19 cellular contexts compared by ENCODE assay signal in genomic region chr6:50098306-50098705, GRCh38. TPM values are rescaled to one million over a fixed set of nuclear protein-coding genes. Genes with fewer than 3 reads are reported as not detected.
DNase-seq lines count a peak whose midpoint lies in the region; ATAC-seq and TF ChIP-seq lines count a peak whose summit lies in the region.
"Had no signal": no experiment of that assay in that cellular context is flagged by ENCODE, and none has a peak within 500 bp of the region (broad histone marks: within the 10 kb centered on the region; RNA-seq: fewer than 3 reads in every experiment).

No MANE protein-coding gene starts in this region.

- no peak overlapping the region for H4K5ac ChIP-seq in mesendoderm (ENCODE audit: low read length)

- no peak overlapping the region for H3K27ac Mint-ChIP-seq in GM23338
- H3K27ac Mint-ChIP-seq: CD4-positive, CD25-positive, alpha-beta regulatory T cell; CD8-positive, alpha-beta memory T cell; HFFc6 had no signal

- H3K9me3 Mint-ChIP-seq in GM23338, result no peaks in the 10 kb centered on the region

- no peak overlapping the region for H2BK5ac ChIP-seq in mesendoderm (ENCODE audit: low read length)

- H3K79me1 ChIP-seq in mesendoderm (ENCODE audit: low read length), result no peaks in the 10 kb centered on the region

- no peak for ATAC-seq in GM23338
- ATAC-seq in HG03520 (IDR thresholded peaks at IDR 0.05; ENCODE audit: unreplicated experiment), result no peak
- ATAC-seq in esophagus mucosa, result no peak
- no peak for ATAC-seq in GM19397 (IDR thresholded peaks at IDR 0.05; ENCODE audit: unreplicated experiment)
- ATAC-seq: HCT116, K562 had no signal

- no peak overlapping the region for H3K23ac ChIP-seq in mesendoderm (ENCODE audit: low read length)

- H3K4me1 Mint-ChIP-seq in GM23338, result no peaks in the 10 kb centered on the region; the same call in 2 of the 3 replicates
- H3K4me1 Mint-ChIP-seq: CD4-positive, CD25-positive, alpha-beta regulatory T cell; CD8-positive, alpha-beta memory T cell had no signal

- H3K18ac ChIP-seq in mesendoderm (ENCODE audit: low read length), result no peak overlapping the region

- H2AFZ ChIP-seq in GM23338, result peak overlapping the region; percentile 45; the same call in 1 of the 2 replicates

- H4K20me1 ChIP-seq in GM23338 (replicated peaks; ENCODE audit: insufficient read depth), result no peaks in the 10 kb centered on the region

- no peak overlapping the region for H3K27ac ChIP-seq in GM23338 (ENCODE audit: low read depth)
- no peak overlapping the region for H3K27ac ChIP-seq in mesendoderm (ENCODE audit: low read depth, low read length)

- no peaks in the 10 kb centered on the region for H3K4me1 ChIP-seq in GM23338 (ENCODE audit: insufficient read depth)
- H3K4me1 ChIP-seq in mesendoderm (ENCODE audit: control insufficient read depth, low read depth, low read length), result no peaks in the 10 kb centered on the region
- H3K4me1 ChIP-seq: BE2C had no signal

- no peaks in the 10 kb centered on the region for H3K36me3 ChIP-seq in GM23338 (ENCODE audit: insufficient read depth)
- no peaks in the 10 kb centered on the region for H3K36me3 ChIP-seq in mesendoderm (ENCODE audit: control insufficient read depth, insufficient read depth, low read length)
- H3K36me3 ChIP-seq: BE2C had no signal

- H3K4me3 Mint-ChIP-seq in GM23338, result no peak overlapping the region
- H3K4me3 Mint-ChIP-seq: CD4-positive, CD25-positive, alpha-beta regulatory T cell; CD8-positive, alpha-beta memory T cell; HFFc6 had no signal

- no peaks in the 10 kb centered on the region; the same call in 1 of the 2 replicates for H3K9me2 ChIP-seq in GM23338 (ENCODE audit: insufficient read depth)

- no peak overlapping the region for H4K8ac ChIP-seq in mesendoderm (ENCODE audit: low read depth, low read length)

- no CpG with 5 or more reads among the region's 2 CpGs for WGBS in mesendoderm (ENCODE audit: extremely low coverage, insufficient coverage, low lambda C conversion rate)

- H3K79me2 ChIP-seq in GM23338 (replicated peaks; ENCODE audit: insufficient read depth) (no peaks in the 10 kb centered on the region), mesendoderm (ENCODE audit: control insufficient read depth, insufficient read depth, low read length) (no peaks in the 10 kb centered on the region)

- no peak for TF ChIP-seq CTCF in GM23338 (conservative IDR thresholded peaks at IDR 0.05; ENCODE audit: low read depth in 2 of 2)

- no peak overlapping the region for H2BK15ac ChIP-seq in mesendoderm (replicated peaks; ENCODE audit: low read depth)

- no peak overlapping the region for H3K4me2 ChIP-seq in GM23338
- H3K4me2 ChIP-seq in mesendoderm (ENCODE audit: low read length), result no peak overlapping the region

- no peaks in the 10 kb centered on the region for H3F3A ChIP-seq in GM23338 (replicated peaks; ENCODE audit: low read depth)

- no peak overlapping the region for H2AK5ac ChIP-seq in mesendoderm (ENCODE audit: low read length)

- no peaks in the 10 kb centered on the region for H3K27me3 Mint-ChIP-seq in GM23338 (ENCODE audit: insufficient read depth, low read depth, poor library complexity)
- H3K27me3 Mint-ChIP-seq: CD4-positive, CD25-positive, alpha-beta regulatory T cell; CD8-positive, alpha-beta memory T cell had no signal

- H3K4me3 ChIP-seq in GM23338 (no peak overlapping the region), mesendoderm (ENCODE audit: low read length) (no peak overlapping the region)
- H3K4me3 ChIP-seq: K562 had no signal

- no peak overlapping the region for H3K4ac ChIP-seq in mesendoderm (ENCODE audit: low read depth, low read length)

- no peak overlapping the region for H2BK120ac ChIP-seq in mesendoderm (ENCODE audit: low read depth, low read length)

- H3K9ac ChIP-seq in mesendoderm (ENCODE audit: low read length), result no peak overlapping the region

- H3K36me3 Mint-ChIP-seq in GM23338 (ENCODE audit: low read depth), result no peaks in the 10 kb centered on the region
- H3K36me3 Mint-ChIP-seq: CD4-positive, CD25-positive, alpha-beta regulatory T cell; CD8-positive, alpha-beta memory T cell had no signal

- DNase-seq in GM23338 (ENCODE audit: low spot score), result no peak
- DNase-seq in NCI-H226, result peak; percentile 56
- peak; percentile 44 for DNase-seq in mesendoderm
- no peak for DNase-seq in COR-L47 (lab: John Stamatoyannopoulos, UW)
- DNase-seq: ACHN; BE2C; C1 segment of cervical spinal cord; Caco-2; CD4-positive, CD25-positive, alpha-beta regulatory T cell; CD8-positive, alpha-beta memory T cell; GDM1; HFFc6; IMR-90 had no signal

- H3K27me3 ChIP-seq in GM23338 (ENCODE audit: insufficient read depth) (no peaks in the 10 kb centered on the region), mesendoderm (ENCODE audit: insufficient read depth, low read length, poor library complexity) (no peaks in the 10 kb centered on the region)

- H3K56ac ChIP-seq in mesendoderm (ENCODE audit: low read length), result no peak overlapping the region

TF ChIP-seq in GM23338, 12 proteins besides CTCF, POLR2A, EP300 and RAD21 (continues in another document):
- TF ChIP-seq, protein P1, sequence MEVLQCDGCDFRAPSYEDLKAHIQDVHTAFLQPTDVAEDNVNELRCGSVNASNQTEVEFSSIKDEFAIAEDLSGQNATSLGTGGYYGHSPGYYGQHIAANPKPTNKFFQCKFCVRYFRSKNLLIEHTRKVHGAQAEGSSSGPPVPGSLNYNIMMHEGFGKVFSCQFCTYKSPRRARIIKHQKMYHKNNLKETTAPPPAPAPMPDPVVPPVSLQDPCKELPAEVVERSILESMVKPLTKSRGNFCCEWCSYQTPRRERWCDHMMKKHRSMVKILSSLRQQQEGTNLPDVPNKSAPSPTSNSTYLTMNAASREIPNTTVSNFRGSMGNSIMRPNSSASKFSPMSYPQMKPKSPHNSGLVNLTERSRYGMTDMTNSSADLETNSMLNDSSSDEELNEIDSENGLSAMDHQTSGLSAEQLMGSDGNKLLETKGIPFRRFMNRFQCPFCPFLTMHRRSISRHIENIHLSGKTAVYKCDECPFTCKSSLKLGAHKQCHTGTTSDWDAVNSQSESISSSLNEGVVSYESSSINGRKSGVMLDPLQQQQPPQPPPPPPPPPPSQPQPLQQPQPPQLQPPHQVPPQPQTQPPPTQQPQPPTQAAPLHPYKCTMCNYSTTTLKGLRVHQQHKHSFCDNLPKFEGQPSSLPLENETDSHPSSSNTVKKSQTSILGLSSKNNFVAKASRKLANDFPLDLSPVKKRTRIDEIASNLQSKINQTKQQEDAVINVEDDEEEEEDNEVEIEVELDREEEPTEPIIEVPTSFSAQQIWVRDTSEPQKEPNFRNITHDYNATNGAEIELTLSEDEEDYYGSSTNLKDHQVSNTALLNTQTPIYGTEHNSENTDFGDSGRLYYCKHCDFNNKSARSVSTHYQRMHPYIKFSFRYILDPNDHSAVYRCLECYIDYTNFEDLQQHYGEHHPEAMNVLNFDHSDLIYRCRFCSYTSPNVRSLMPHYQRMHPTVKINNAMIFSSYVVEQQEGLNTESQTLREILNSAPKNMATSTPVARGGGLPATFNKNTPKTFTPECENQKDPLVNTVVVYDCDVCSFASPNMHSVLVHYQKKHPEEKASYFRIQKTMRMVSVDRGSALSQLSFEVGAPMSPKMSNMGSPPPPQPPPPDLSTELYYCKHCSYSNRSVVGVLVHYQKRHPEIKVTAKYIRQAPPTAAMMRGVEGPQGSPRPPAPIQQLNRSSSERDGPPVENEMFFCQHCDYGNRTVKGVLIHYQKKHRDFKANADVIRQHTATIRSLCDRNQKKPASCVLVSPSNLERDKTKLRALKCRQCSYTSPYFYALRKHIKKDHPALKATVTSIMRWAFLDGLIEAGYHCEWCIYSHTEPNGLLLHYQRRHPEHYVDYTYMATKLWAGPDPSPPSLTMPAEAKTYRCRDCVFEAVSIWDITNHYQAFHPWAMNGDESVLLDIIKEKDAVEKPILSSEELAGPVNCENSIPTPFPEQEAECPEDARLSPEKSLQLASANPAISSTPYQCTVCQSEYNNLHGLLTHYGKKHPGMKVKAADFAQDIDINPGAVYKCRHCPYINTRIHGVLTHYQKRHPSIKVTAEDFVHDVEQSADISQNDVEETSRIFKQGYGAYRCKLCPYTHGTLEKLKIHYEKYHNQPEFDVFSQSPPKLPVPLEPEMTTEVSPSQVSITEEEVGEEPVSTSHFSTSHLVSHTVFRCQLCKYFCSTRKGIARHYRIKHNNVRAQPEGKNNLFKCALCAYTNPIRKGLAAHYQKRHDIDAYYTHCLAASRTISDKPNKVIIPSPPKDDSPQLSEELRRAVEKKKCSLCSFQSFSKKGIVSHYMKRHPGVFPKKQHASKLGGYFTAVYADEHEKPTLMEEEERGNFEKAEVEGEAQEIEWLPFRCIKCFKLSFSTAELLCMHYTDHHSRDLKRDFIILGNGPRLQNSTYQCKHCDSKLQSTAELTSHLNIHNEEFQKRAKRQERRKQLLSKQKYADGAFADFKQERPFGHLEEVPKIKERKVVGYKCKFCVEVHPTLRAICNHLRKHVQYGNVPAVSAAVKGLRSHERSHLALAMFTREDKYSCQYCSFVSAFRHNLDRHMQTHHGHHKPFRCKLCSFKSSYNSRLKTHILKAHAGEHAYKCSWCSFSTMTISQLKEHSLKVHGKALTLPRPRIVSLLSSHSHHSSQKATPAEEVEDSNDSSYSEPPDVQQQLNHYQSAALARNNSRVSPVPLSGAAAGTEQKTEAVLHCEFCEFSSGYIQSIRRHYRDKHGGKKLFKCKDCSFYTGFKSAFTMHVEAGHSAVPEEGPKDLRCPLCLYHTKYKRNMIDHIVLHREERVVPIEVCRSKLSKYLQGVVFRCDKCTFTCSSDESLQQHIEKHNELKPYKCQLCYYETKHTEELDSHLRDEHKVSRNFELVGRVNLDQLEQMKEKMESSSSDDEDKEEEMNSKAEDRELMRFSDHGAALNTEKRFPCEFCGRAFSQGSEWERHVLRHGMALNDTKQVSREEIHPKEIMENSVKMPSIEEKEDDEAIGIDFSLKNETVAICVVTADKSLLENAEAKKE (CRISPR knock-in tag; IDR thresholded peaks at IDR 0.05), result no peak
- TF ChIP-seq EZH2 (IDR thresholded peaks at IDR 0.05; ENCODE audit: low read depth, unreplicated experiment) (no peak), ZNF114 (CRISPR knock-in tag; IDR thresholded peaks at IDR 0.05) (no peak), CREB1 (CRISPR knock-in tag; IDR thresholded peaks at IDR 0.05; ENCODE audit: low read depth) (no peak)

RNA-seq across cellular contexts. Expression of gene DEFB112, which starts 48.6 kb away (rescaled TPM):
- total RNA-seq in GM23338 (2014; rRNA removed; shearing (Covaris generic)), result not detected in 2 replicates
- not detected in 2 replicates for polyA plus RNA-seq in GM23338 (2016; fragmentation: Nextera tagmentation; extraction: Ambion mirVana)
- polyA plus RNA-seq in mesendoderm (2013, experiment 1 of 2), result not detected
- not detected for polyA plus RNA-seq in mesendoderm (2013, experiment 2 of 2)
- total RNA-seq in esophagus mucosa, result not detected
- total RNA-seq: Caco-2; CD4-positive, CD25-positive, alpha-beta regulatory T cell; CD8-positive, alpha-beta memory T cell; H4; HFFc6; IMR-90; K562 had no signal
- polyA plus RNA-seq: CD4-positive, CD25-positive, alpha-beta regulatory T cell; CD8-positive, alpha-beta memory T cell; IMR-90; K562 had no signal

Comparison
In these comparisons a context has a peak if more than half of its experiments do, and no peak if none do; other contexts are left out.
1. DNase-seq: peak in NCI-H226 (single experiment) and mesendoderm (single experiment); none in GM23338 (single experiment) and COR-L47 (single experiment).